ENCODE assay signal across 7 cellular contexts in the genomic region with DNA sequence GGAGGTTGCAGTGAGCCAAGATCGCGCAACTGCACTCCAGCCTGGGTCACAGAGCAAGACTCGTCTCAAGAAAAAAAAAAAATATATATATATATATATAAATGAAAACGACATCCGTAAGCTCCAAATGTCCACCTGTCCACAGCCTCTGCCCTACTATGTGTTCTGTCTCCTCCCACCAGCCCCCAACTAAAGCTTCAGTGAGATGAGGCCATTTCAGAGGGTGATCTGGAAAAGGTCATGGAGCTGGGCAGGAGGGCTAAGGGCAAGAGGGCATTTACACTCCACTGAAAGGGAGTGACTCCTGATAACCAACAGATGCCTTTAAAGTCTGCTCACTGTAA. TPM values are rescaled to one million over a fixed set of nuclear protein-coding genes. Genes with fewer than 3 reads are reported as not detected.
A peak's percentile ranks its signal among the peaks of the same experiment; 100 is the strongest.
DNase-seq lines count a peak whose midpoint lies in the region; ATAC-seq, FAIRE-seq and TF ChIP-seq lines count a peak whose summit lies in the region.

No MANE protein-coding gene starts in this region.

- H4K8ac ChIP-seq in IMR-90 (ENCODE audit: low read depth in 2 of 2, low read length in 2 of 2), result peak overlapping the region; percentile 48 to 49; a peak in 2 of 4 replicates

- no peak for TF ChIP-seq EP300 in HepG2 (IDR thresholded peaks at IDR 0.05; ENCODE audit: low read depth in 2 of 2, low read length in 2 of 2)
- no peak for TF ChIP-seq EP300 in HepG2 (CRISPR knock-in tag; IDR thresholded peaks at IDR 0.05; ENCODE audit: borderline replicate concordance)

- DNase-seq in IMR-90 (no peak), cardiac fibroblast (ENCODE audit: low read depth in 2 of 2) (no peak), HepG2 (ENCODE audit: low spot score) (no peak), thoracic aorta (ENCODE audit: low spot score) (no peak), AML-193 (lab: John Stamatoyannopoulos, UW) (no peak), SW480 (ENCODE audit: low spot score) (no peak)
- DNase-seq in activated naive CD4-positive, alpha-beta T cell treated with Interleukin-2 at 50 U/mL for 16 hours, result no peak

- H3K18ac ChIP-seq in IMR-90 (ENCODE audit: low read depth, low read length), result peak overlapping the region; percentile 27; the same call in 1 of the 2 replicates

- peaks cover 7 to 22% of the 10 kb centered on the region in 2 experiments; a peak in 3 of 4 replicates for H3K79me1 ChIP-seq in IMR-90 (ENCODE audit: low read depth in 1 of 2, low read length in 2 of 2)

- H3K56ac ChIP-seq in IMR-90 (ENCODE audit: extremely low read depth, insufficient read depth, low read length), result peak overlapping the region; percentile 64

- dilution Hi-C loops in IMR-90 (cut with HindIII; ENCODE audit: low sequenced_read_pairs, unreplicated experiment), result no loop called here

- no peaks in the 10 kb centered on the region for H3K27me3 ChIP-seq in IMR-90 (ENCODE audit: control insufficient read depth, insufficient read depth, low read length)
- H3K27me3 ChIP-seq in HepG2 (ENCODE audit: control insufficient read depth in 1 of 2, insufficient read depth in 2 of 2, low read length in 2 of 2), result no peaks in the 10 kb centered on the region; a peak in 1 of 5 replicates
- no peaks in the 10 kb centered on the region for H3K27me3 ChIP-seq in thoracic aorta (replicated peaks; ENCODE audit: insufficient read depth)

- TF ChIP-seq CTCF in IMR-90 (conservative IDR thresholded peaks at IDR 0.05; ENCODE audit: low read depth, low read length) (no peak), cardiac fibroblast (IDR thresholded peaks at IDR 0.05; ENCODE audit: low read depth, low read length) (no peak), HepG2 (CRISPR knock-in tag; IDR thresholded peaks at IDR 0.05) (no peak), thoracic aorta (IDR thresholded peaks at IDR 0.05) (no peak)

- H3K4ac ChIP-seq in IMR-90 (ENCODE audit: low read depth, low read length), result peak overlapping the region; percentile 92

- WGBS in IMR-90 (ENCODE audit: extremely low coverage in 2 of 2, insufficient read length in 1 of 2), 2 experiments, result no CpG with 5 or more reads among the region's 5 CpGs
- 69% methylated on average over 5 of the region's 5 CpGs for WGBS in HepG2 (ENCODE audit: low lambda C conversion rate)

- BruUV-seq in IMR-90 (replicated peaks; lab: Mats Ljungman, UMichigan), result no TSS peak
- BruUV-seq in HepG2 (replicated peaks; lab: Mats Ljungman, UMichigan), result no TSS peak

- peaks cover 91% of the 10 kb centered on the region for H3K79me2 ChIP-seq in HepG2 (ENCODE audit: insufficient read depth, low read length)

- H3K4me3 ChIP-seq in IMR-90 (ENCODE audit: insufficient read depth, low read depth, low read length) (peak overlapping the region; percentile 68), cardiac fibroblast (replicated peaks in 1 of 2; ENCODE audit: low read depth in 2 of 2, low read length in 2 of 2) (peak overlapping the region; percentile 91 to 95), HepG2 (replicated peaks in 1 of 3; ENCODE audit: insufficient read depth in 1 of 3, low read depth in 2 of 3, low read length in 3 of 3) (peak overlapping the region; percentile 92 to 99 (median 98)), thoracic aorta (peak overlapping the region; percentile 84)

- H3K9me3 ChIP-seq in IMR-90 (ENCODE audit: control insufficient read depth, insufficient read depth, low read length), result no peaks in the 10 kb centered on the region
- no peaks in the 10 kb centered on the region for H3K9me3 ChIP-seq in HepG2 (ENCODE audit: low read length)
- no peaks in the 10 kb centered on the region for H3K9me3 ChIP-seq in thoracic aorta

- CTCF ChIA-PET in IMR-90 (lab: Yijun Ruan, JAX), result interaction anchor here (0.6 to 3.2 kb wide), 3 partner anchors 35 to 226 kb away, joined by 3 to 15 read pairs (median 7); no protein-coding TSS in a partner anchor
- CTCF ChIA-PET in HepG2 (lab: Yijun Ruan, JAX; ENCODE audit: low intra/inter-chr PET ratio, low total read pairs), result no interaction called here

- peak overlapping the region; percentile 39 for H2AK9ac ChIP-seq in IMR-90 (replicated peaks; ENCODE audit: low read depth, low read length, poor library complexity)

- H2BK20ac ChIP-seq in IMR-90 (ENCODE audit: low read depth, low read length), result no peak overlapping the region

- no peak for FAIRE-seq in HepG2 (lab: Jason Lieb, UNC)

- H2AFZ ChIP-seq in IMR-90 (replicated peaks; ENCODE audit: low read length, poor library complexity), result no peak overlapping the region
- no peak overlapping the region for H2AFZ ChIP-seq in HepG2 (ENCODE audit: low read length)

- intact Hi-C loops in IMR-90 (cut with micrococcal nuclease) (loop anchor here (5.0 kb wide), 2 partner anchors 105 to 375 kb away; no protein-coding TSS in a partner anchor), HepG2 (cut with micrococcal nuclease; ENCODE audit: unreplicated experiment) (loop anchor here (5.0 kb wide), 1 partner anchor 155 kb away; no protein-coding TSS in a partner anchor)

- H4K20me1 ChIP-seq in IMR-90 (ENCODE audit: insufficient read depth, low read length) (peaks cover 74% of the 10 kb centered on the region), HepG2 (ENCODE audit: insufficient read depth, low read length) (peaks cover 63% of the 10 kb centered on the region)

- H3K23ac ChIP-seq in IMR-90 (ENCODE audit: low read depth, low read length), result peak overlapping the region; percentile 98

- peak overlapping the region; percentile 16; the same call in 1 of the 3 replicates for H2BK15ac ChIP-seq in IMR-90 (ENCODE audit: low read depth, low read length)

- no peak for TF ChIP-seq POLR2A in IMR-90 (IDR thresholded peaks at IDR 0.05; ENCODE audit: low read depth, low read length)
- no peak for TF ChIP-seq POLR2A in HepG2 (IDR thresholded peaks at IDR 0.05; ENCODE audit: insufficient read depth in 1 of 2, low read depth in 2 of 2, low read length in 2 of 2)

- H3K36me3 ChIP-seq in IMR-90 (ENCODE audit: control insufficient read depth, insufficient read depth, low read length), result peaks cover 3% of the 10 kb centered on the region; the same call in 1 of the 2 replicates
- H3K36me3 ChIP-seq in HepG2 (replicated peaks in 1 of 2; ENCODE audit: control insufficient read depth in 1 of 2, insufficient read depth in 2 of 2, low read length in 2 of 2), result peaks cover 7 to 17% of the 10 kb centered on the region in 2 experiments
- no peaks in the 10 kb centered on the region for H3K36me3 ChIP-seq in thoracic aorta

- peak overlapping the region; percentile 95 for H3K4me2 ChIP-seq in IMR-90 (ENCODE audit: low read depth, low read length)
- H3K4me2 ChIP-seq in HepG2 (ENCODE audit: low read depth, low read length), result peak overlapping the region; percentile 96

- H3K9ac ChIP-seq in IMR-90 (ENCODE audit: low read depth, low read length) (peak overlapping the region; percentile 97), HepG2 (ENCODE audit: insufficient read depth, low read depth, low read length) (peak overlapping the region; percentile 82)

- H4K91ac ChIP-seq in IMR-90 (ENCODE audit: insufficient read depth, low read depth, low read length), result peak overlapping the region; percentile 70

- H4K5ac ChIP-seq in IMR-90 (ENCODE audit: low read depth, low read length), result no peak overlapping the region

- H3K27ac ChIP-seq in IMR-90 (ENCODE audit: insufficient read depth, low read length) (peak overlapping the region; percentile 69), HepG2 (ENCODE audit: extremely low read length, insufficient read depth, low read length) (peak overlapping the region; percentile 93), thoracic aorta (peak overlapping the region; percentile 36 to 93)

- POLR2A ChIA-PET in IMR-90 (lab: Charles Lee; ENCODE audit: unreplicated experiment) (interaction anchor here (0.5 to 1.4 kb wide), 5 partner anchors 10 to 333 kb away, joined by 4 to 7 read pairs (median 5); no protein-coding TSS in a partner anchor), HepG2 (lab: Yijun Ruan, JAX) (interaction anchor here (0.6 to 10.3 kb wide), 5 partner anchors 30 to 162 kb away, joined by 3 to 122 read pairs (median 7); no protein-coding TSS in a partner anchor)

- H3K9me1 ChIP-seq in IMR-90 (ENCODE audit: insufficient read depth, low read length), result peaks cover 3% of the 10 kb centered on the region; the same call in 1 of the 2 replicates

- TF ChIP-seq RAD21 in IMR-90 (IDR thresholded peaks at IDR 0.05; ENCODE audit: low read length) (no peak), HepG2 (CRISPR knock-in tag; IDR thresholded peaks at IDR 0.05) (no peak)

- peak overlapping the region; percentile 91 for H3K14ac ChIP-seq in IMR-90 (replicated peaks; ENCODE audit: low read depth, low read length)

- peak overlapping the region; percentile 38; the same call in 1 of the 2 replicates for H2BK120ac ChIP-seq in IMR-90 (ENCODE audit: low read depth, low read length)

- peak overlapping the region; percentile 46; the same call in 1 of the 2 replicates for H2AK5ac ChIP-seq in IMR-90 (ENCODE audit: low read depth, low read length)

- H3K4me1 ChIP-seq in IMR-90 (ENCODE audit: control insufficient read depth, insufficient read depth, low read length), result peaks cover 37% of the 10 kb centered on the region
- H3K4me1 ChIP-seq in HepG2 (ENCODE audit: insufficient read depth, low read length), result peaks cover 65% of the 10 kb centered on the region
- H3K4me1 ChIP-seq in thoracic aorta (ENCODE audit: control insufficient read depth in 1 of 2, low read depth in 2 of 2), result peaks cover 30 to 73% of the 10 kb centered on the region in 2 donors

- ATAC-seq in IMR-90 (ENCODE audit: low read depth) (no peak), HepG2 (no peak), thoracic aorta (ENCODE audit: insufficient number of reproducible peaks, low FRiP score, low read depth) (no peak)

- H2BK5ac ChIP-seq in IMR-90 (ENCODE audit: low read depth, low read length, poor library complexity, severe bottlenecking), result peak overlapping the region; percentile 92

- in situ Hi-C loops in IMR-90 (cut with MboI; ENCODE audit: low sequenced_read_pairs) (loop anchor here (5.0 kb wide), 1 partner anchor 225 kb away; no protein-coding TSS in a partner anchor), HepG2 (cut with HindIII; ENCODE audit: extremely low pct_ligation_motif_present, low pct_unique_long_range_greater_than_20kb) (loop anchor here (25.0 kb wide), 1 partner anchor 160 kb away; no protein-coding TSS in a partner anchor)

RNA-seq across cellular contexts. Expression of a gene that starts 2.4 kb away (rescaled TPM):
- total RNA-seq in IMR-90 (2012; rRNA removed) (8.4 and 10.3 TPM in 2 replicates), HepG2 (2016; rRNA removed; fragmentation: Illumina TruSeq; extraction: Trizol) (8.9 and 9.0 TPM in 2 replicates), thoracic aorta (100 to 1,000 TPM in 1 of 2 donors, 10 to 100 TPM in 1; 63.4 to 136 TPM)
- polyA plus RNA-seq in IMR-90 (2012; rRNA removed) (21.0 and 22.1 TPM in 2 replicates), HepG2 (2011; rRNA removed) (17.8 and 19.2 TPM in 2 replicates)
- 13.3 and 14.6 TPM in 2 replicates for polyA plus RNA-seq in IMR-90 (2012; cell fraction: cytosol; rRNA removed)
- polyA plus RNA-seq in IMR-90 (2012; cell fraction: nucleus; rRNA removed; ENCODE audit: low replicate concordance), result 59.8 and 89.3 TPM in 2 replicates
- total RNA-seq in HepG2 (2016; cell fraction: cytosol; rRNA removed; fragmentation: Illumina TruSeq; extraction: Trizol; ENCODE audit: low read depth), result 1.6 and 1.8 TPM in 2 replicates
- total RNA-seq in HepG2 (2016; cell fraction: insoluble cytoplasmic fraction; rRNA removed; fragmentation: Illumina TruSeq; extraction: Trizol), result 8.3 and 8.7 TPM in 2 replicates
- total RNA-seq in HepG2 (2016; cell fraction: membrane; rRNA removed; fragmentation: Illumina TruSeq; extraction: Trizol), result 5.8 and 6.0 TPM in 2 replicates
- 12.5 and 16.8 TPM in 2 replicates for total RNA-seq in HepG2 (2016; cell fraction: nucleus; rRNA removed; fragmentation: Illumina TruSeq; extraction: Trizol)
- 10.9 and 12.6 TPM in 2 replicates for polyA plus RNA-seq in HepG2 (2011; cell fraction: cytosol; rRNA removed)
- polyA plus RNA-seq in HepG2 (2011; cell fraction: nucleus; rRNA removed), result 61.0 and 63.7 TPM in 2 replicates
- polyA plus RNA-seq in HepG2 (2012), result 10.0 and 17.2 TPM in 2 replicates
- 0.37 and 0.40 TPM in 2 replicates for polyA plus RNA-seq in HepG2 (2016; cell fraction: cytosol; fragmentation: Illumina TruSeq; extraction: Trizol; ENCODE audit: low read depth)
- polyA plus RNA-seq in HepG2 (2016; cell fraction: insoluble cytoplasmic fraction; fragmentation: Illumina TruSeq; extraction: Trizol; ENCODE audit: low read depth), result 6.9 and 9.0 TPM in 2 replicates
- polyA plus RNA-seq in HepG2 (2016; cell fraction: membrane; fragmentation: Illumina TruSeq; extraction: Trizol; ENCODE audit: low read depth), result 2.0 and 2.1 TPM in 2 replicates
- 21.3 and 22.7 TPM in 2 replicates for polyA plus RNA-seq in HepG2 (2016; cell fraction: nucleus; fragmentation: Illumina TruSeq; extraction: Trizol; ENCODE audit: insufficient read depth, low read depth)
- 0.09 and 81.1 TPM in 2 replicates for polyA minus RNA-seq in HepG2 (2011; rRNA and poly(A)+ RNA removed; ENCODE audit: low replicate concordance)
- 21.7 and 22.2 TPM in 2 replicates for polyA minus RNA-seq in HepG2 (2011; cell fraction: cytosol; rRNA and poly(A)+ RNA removed)
- 40.0 and 40.4 TPM in 2 replicates for polyA minus RNA-seq in HepG2 (2011; cell fraction: nucleus; rRNA and poly(A)+ RNA removed)
